27 cellular contexts compared by ENCODE assay signal in the genomic region with DNA sequence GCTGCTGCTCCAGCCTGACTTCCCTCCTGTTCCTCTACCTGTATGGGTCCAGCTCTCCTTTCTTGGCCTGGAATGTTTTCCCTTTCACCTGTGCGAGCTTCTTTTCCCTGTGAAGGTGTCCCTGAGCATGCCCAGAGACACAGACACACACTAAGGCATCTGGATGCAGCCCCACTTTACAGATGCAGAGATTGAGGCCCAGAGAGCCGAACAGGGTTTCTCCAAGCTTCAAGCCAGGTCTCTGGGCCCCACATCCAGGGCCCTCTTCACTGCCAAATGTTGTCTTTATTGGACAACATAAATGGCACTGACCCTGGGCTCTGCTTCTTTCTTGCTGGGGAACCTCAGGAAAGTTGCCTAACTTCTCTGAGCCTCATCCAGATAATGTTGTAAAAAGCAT.
"Had no signal": no experiment of that assay in that cellular context is flagged by ENCODE, and none has a peak within 500 bp of the region (broad histone marks: within the 10 kb centered on the region; RNA-seq: fewer than 3 reads in every experiment).

No MANE protein-coding gene starts in this region.

- H3K9me3 Mint-ChIP-seq: activated CD4-positive, alpha-beta memory T cell treated with anti-CD3 and anti-CD28 coated beads for 36 hours; activated naive CD4-positive, alpha-beta T cell treated with anti-CD3 and anti-CD28 coated beads, Interleukin-2, amount 10 ng/mL, durations not matched to agents 7 days and 5 days; activated naive CD8-positive, alpha-beta T cell treated with anti-CD3 and anti-CD28 coated beads, Interleukin-2, amount 50 U/mL, for 24 hours; activated T-cell treated with anti-CD3 and anti-CD28 coated beads, Interleukin-2, amount 50 U/mL, for 72 hours; stimulated activated naive B cell treated with anti-CD40 and anti-IgM and Interleukin-4, amounts not matched to agents 10 μg/mL and 1 μg/mL and 100 μg/mL, for 72 hours had no signal

- DNase-seq: activated CD4-positive, alpha-beta memory T cell treated with anti-CD3 and anti-CD28 coated beads for 36 hours; activated CD4-positive, alpha-beta T cell treated with anti-CD3 and anti-CD28 coated beads for 48 hours; activated CD4-positive, CD25-positive, alpha-beta regulatory T cell; activated effector memory CD4-positive, alpha-beta T cell treated with anti-CD3 and anti-CD28 coated beads, Interleukin-2, amount 50 U/mL, for 16 hours; activated naive CD4-positive, alpha-beta T cell treated with anti-CD3 and anti-CD28 coated beads, Interleukin-2, amount 10 ng/mL, durations not matched to agents 7 days and 5 days; activated naive CD8-positive, alpha-beta T cell treated with anti-CD3 and anti-CD28 coated beads, Interleukin-2, amount 50 U/mL, for 24 hours; activated T-cell treated with anti-CD3 and anti-CD28 coated beads, Interleukin-2, amount 50 U/mL, for 72 hours; anterior cingulate cortex; body of pancreas; dermis blood vessel endothelial cell; effector CD8-positive, alpha-beta T cell; erythroblast; foreskin melanocyte; left colon; lower lobe of right lung; naive B cell; posterior cingulate gyrus; stimulated activated CD4-positive, alpha-beta T cell treated with anti-CD3 and anti-CD28 coated beads, Interleukin-2, amount 100 ng/mL, for 48 hours; stimulated activated CD8-positive, alpha-beta memory T cell treated with anti-CD3 and anti-CD28 coated beads, Interleukin-4, amount 100 ng/mL, for 48 hours; stimulated activated naive B cell treated with anti-CD40 and anti-IgM and Interleukin-4, amounts not matched to agents 10 μg/mL and 1 μg/mL and 100 μg/mL, for 72 hours; substantia nigra; SW 1271; T-helper 17 cell; tibial artery had no signal

- H3K27ac ChIP-seq: body of pancreas, cardiac muscle cell, lower lobe of right lung, SK-N-MC, tibial artery had no signal

- ATAC-seq: activated naive CD8-positive, alpha-beta T cell treated with anti-CD3 and anti-CD28 coated beads, Interleukin-2, amount 50 U/mL, for 24 hours; activated T-cell treated with anti-CD3 and anti-CD28 coated beads, Interleukin-2, amount 50 U/mL, for 72 hours; left colon; lower lobe of right lung; stimulated activated naive B cell treated with anti-CD40 and anti-IgM and Interleukin-4, amounts not matched to agents 10 μg/mL and 1 μg/mL and 100 μg/mL, for 72 hours; T-helper 17 cell had no signal

- H3K36me3 ChIP-seq: cardiac muscle cell, lower lobe of right lung, tibial artery had no signal

- H3K4me1 ChIP-seq: body of pancreas had no signal

- H3K9me3 ChIP-seq: body of pancreas had no signal

- H3K27ac Mint-ChIP-seq: activated CD4-positive, alpha-beta memory T cell treated with anti-CD3 and anti-CD28 coated beads for 36 hours; activated naive CD4-positive, alpha-beta T cell treated with anti-CD3 and anti-CD28 coated beads, Interleukin-2, amount 10 ng/mL, durations not matched to agents 7 days and 5 days; activated naive CD8-positive, alpha-beta T cell treated with anti-CD3 and anti-CD28 coated beads, Interleukin-2, amount 50 U/mL, for 24 hours; activated T-cell treated with anti-CD3 and anti-CD28 coated beads, Interleukin-2, amount 50 U/mL, for 72 hours; stimulated activated naive B cell treated with anti-CD40 and anti-IgM and Interleukin-4, amounts not matched to agents 10 μg/mL and 1 μg/mL and 100 μg/mL, for 72 hours; T-helper 17 cell had no signal

- H3K27me3 ChIP-seq: body of pancreas, cardiac muscle cell, tibial artery had no signal

- FAIRE-seq: islet of Langerhans had no signal

- H3K36me3 Mint-ChIP-seq: activated CD4-positive, alpha-beta memory T cell treated with anti-CD3 and anti-CD28 coated beads for 36 hours; activated naive CD4-positive, alpha-beta T cell treated with anti-CD3 and anti-CD28 coated beads, Interleukin-2, amount 10 ng/mL, durations not matched to agents 7 days and 5 days; naive B cell; stimulated activated naive B cell treated with anti-CD40 and anti-IgM and Interleukin-4, amounts not matched to agents 10 μg/mL and 1 μg/mL and 100 μg/mL, for 72 hours had no signal

- H3K4me3 ChIP-seq: body of pancreas, cardiac muscle cell, lower lobe of right lung, SK-N-MC, tibial artery had no signal
